ENCODE assay signal across 10 cellular contexts in the genomic region with DNA sequence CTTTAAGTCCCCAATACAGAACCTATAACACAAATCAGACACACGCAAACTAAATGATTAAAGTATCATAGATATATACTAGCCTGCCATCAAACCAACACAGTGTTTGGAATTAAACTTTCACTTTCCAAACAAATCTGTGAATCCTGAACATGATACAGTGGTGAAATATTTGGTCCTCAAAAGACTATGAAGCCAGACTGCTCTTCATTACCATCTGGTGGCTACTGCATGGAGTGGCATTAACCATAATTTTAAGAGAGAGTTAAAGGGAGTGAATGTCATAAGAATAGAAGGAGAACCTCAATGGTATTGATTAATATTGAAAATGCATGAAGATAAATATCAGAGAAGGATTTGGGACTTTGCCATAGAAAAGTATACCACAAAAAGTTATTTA. TPM values are rescaled to one million over a fixed set of nuclear protein-coding genes. Genes with fewer than 3 reads are reported as not detected.
DNase-seq lines count a peak whose midpoint lies in the region; ATAC-seq and TF ChIP-seq lines count a peak whose summit lies in the region.
"Had no signal": no experiment of that assay in that cellular context is flagged by ENCODE, and none has a peak within 500 bp of the region (broad histone marks: within the 10 kb centered on the region; RNA-seq: fewer than 3 reads in every experiment).

No MANE protein-coding gene starts in this region.

- no peaks in the 10 kb centered on the region for H3K27me3 ChIP-seq in neural cell (ENCODE audit: insufficient read depth, low read depth, low read length)

- no peak overlapping the region for H2AFZ ChIP-seq in neural cell (ENCODE audit: low read depth, low read length)

- no peaks in the 10 kb centered on the region for H3F3A ChIP-seq in neural cell (ENCODE audit: insufficient read depth, low read length, poor library complexity, severe bottlenecking)

- H4K20me1 ChIP-seq in neural cell (ENCODE audit: insufficient read depth): no peaks in the 10 kb centered on the region

- H3K4me3 ChIP-seq in astrocyte of the cerebellum (ENCODE audit: low read depth, low read length): no peak overlapping the region
- H3K4me3 ChIP-seq in neural cell (ENCODE audit: low read length): no peak overlapping the region

- no peak for TF ChIP-seq EP300 in neural cell (conservative IDR thresholded peaks at IDR 0.05; ENCODE audit: poor library complexity, severe bottlenecking)

- in situ Hi-C loops in astrocyte of the cerebellum (cut with HindIII; ENCODE audit: low sequenced_read_pairs): no loop called here

- H3K9me3 ChIP-seq in neural cell (ENCODE audit: low read length): no peaks in the 10 kb centered on the region

- H3K4me2 ChIP-seq in neural cell (ENCODE audit: low read length): no peak overlapping the region

- H3K36me3 ChIP-seq in neural cell (ENCODE audit: insufficient read depth, low read length): no peaks in the 10 kb centered on the region

- H3K27ac ChIP-seq in neural cell (ENCODE audit: low read length): no peak overlapping the region

- DNase-seq in DMS 273 (lab: John Stamatoyannopoulos, UW; ENCODE audit: unreplicated experiment) (peak; percentile 22), DMS 273 treated with DMSO at 0.1 percent for 48 hours (lab: John Stamatoyannopoulos, UW) (no peak), HT1080 (ENCODE audit: low read depth) (peak; percentile 13), astrocyte of the cerebellum (ENCODE audit: low read depth) (peak; percentile 8), GM03348 (ENCODE audit: low spot score) (no peak)
- DNase-seq in effector CD4-positive, alpha-beta T cell: no peak
- DNase-seq: activated naive CD4-positive, alpha-beta T cell treated with anti-CD3 and anti-CD28 coated beads, Interleukin-2, amount 50 U/mL, for 16 hours; foreskin melanocyte had no signal

- no peaks in the 10 kb centered on the region for H3K79me2 ChIP-seq in neural cell (replicated peaks; ENCODE audit: insufficient read depth, low read length)

- no peaks in the 10 kb centered on the region for H3K9me2 ChIP-seq in neural cell (ENCODE audit: insufficient read depth, low read length)

- ATAC-seq in HG02678 (IDR thresholded peaks at IDR 0.05; ENCODE audit: unreplicated experiment): no peak

- peak; percentile 60 for TF ChIP-seq CTCF in astrocyte of the cerebellum (IDR thresholded peaks at IDR 0.05; ENCODE audit: low read depth, low read length, missing control alignments)
- peak; percentile 55 for TF ChIP-seq CTCF in neural cell (IDR thresholded peaks at IDR 0.05; ENCODE audit: poor library complexity, severe bottlenecking)

- TF ChIP-seq RAD21 in neural cell (conservative IDR thresholded peaks at IDR 0.05): peak; percentile 65

- H3K9ac ChIP-seq in neural cell (ENCODE audit: low read length): no peak overlapping the region

TF ChIP-seq in neural cell, 6 proteins besides CTCF, POLR2A, EP300 and RAD21:
- TF ChIP-seq POLR2AphosphoS5 (IDR thresholded peaks at IDR 0.05): no peak
- TF ChIP-seq, protein P1, sequence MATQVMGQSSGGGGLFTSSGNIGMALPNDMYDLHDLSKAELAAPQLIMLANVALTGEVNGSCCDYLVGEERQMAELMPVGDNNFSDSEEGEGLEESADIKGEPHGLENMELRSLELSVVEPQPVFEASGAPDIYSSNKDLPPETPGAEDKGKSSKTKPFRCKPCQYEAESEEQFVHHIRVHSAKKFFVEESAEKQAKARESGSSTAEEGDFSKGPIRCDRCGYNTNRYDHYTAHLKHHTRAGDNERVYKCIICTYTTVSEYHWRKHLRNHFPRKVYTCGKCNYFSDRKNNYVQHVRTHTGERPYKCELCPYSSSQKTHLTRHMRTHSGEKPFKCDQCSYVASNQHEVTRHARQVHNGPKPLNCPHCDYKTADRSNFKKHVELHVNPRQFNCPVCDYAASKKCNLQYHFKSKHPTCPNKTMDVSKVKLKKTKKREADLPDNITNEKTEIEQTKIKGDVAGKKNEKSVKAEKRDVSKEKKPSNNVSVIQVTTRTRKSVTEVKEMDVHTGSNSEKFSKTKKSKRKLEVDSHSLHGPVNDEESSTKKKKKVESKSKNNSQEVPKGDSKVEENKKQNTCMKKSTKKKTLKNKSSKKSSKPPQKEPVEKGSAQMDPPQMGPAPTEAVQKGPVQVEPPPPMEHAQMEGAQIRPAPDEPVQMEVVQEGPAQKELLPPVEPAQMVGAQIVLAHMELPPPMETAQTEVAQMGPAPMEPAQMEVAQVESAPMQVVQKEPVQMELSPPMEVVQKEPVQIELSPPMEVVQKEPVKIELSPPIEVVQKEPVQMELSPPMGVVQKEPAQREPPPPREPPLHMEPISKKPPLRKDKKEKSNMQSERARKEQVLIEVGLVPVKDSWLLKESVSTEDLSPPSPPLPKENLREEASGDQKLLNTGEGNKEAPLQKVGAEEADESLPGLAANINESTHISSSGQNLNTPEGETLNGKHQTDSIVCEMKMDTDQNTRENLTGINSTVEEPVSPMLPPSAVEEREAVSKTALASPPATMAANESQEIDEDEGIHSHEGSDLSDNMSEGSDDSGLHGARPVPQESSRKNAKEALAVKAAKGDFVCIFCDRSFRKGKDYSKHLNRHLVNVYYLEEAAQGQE (IDR thresholded peaks at IDR 0.05; ENCODE audit: borderline replicate concordance): no peak
- peak; percentile 72 for TF ChIP-seq SMC3 (conservative IDR thresholded peaks at IDR 0.05; ENCODE audit: poor library complexity)
- TF ChIP-seq MXI1 (conservative IDR thresholded peaks at IDR 0.05; ENCODE audit: poor library complexity, severe bottlenecking): no peak

RNA-seq across cellular contexts. Expression of gene GABRA4, which starts 9.2 kb away (rescaled TPM):
- total RNA-seq in HT1080 (2014; rRNA removed; shearing (Covaris generic)): 0.03 and 0.11 TPM in 2 replicates
- 0.05 TPM in 1 of 2 replicates, not detected in the other for polyA plus RNA-seq in HT1080 (2015; cell fraction: cytosol; rRNA removed)
- polyA plus RNA-seq in HT1080 (2015; cell fraction: nucleus; rRNA removed): 0.22 TPM in 1 of 2 replicates, not detected in the other
- 0.33 and 0.78 TPM in 2 replicates for polyA plus RNA-seq in neural cell
- 2.4 and 2.9 TPM in 2 replicates for polyA minus RNA-seq in neural cell

RNA-seq across cellular contexts. Expression of gene GABRB1, which starts 28.8 kb away (rescaled TPM):
- 0.53 and 0.76 TPM in 2 replicates for total RNA-seq in HT1080 (2014; rRNA removed; shearing (Covaris generic))
- polyA plus RNA-seq in HT1080 (2015; cell fraction: cytosol; rRNA removed): 0.14 and 0.17 TPM in 2 replicates
- 0.78 and 1.6 TPM in 2 replicates for polyA plus RNA-seq in HT1080 (2015; cell fraction: nucleus; rRNA removed)
- 1.0 and 3.3 TPM in 2 replicates for polyA plus RNA-seq in neural cell
- polyA minus RNA-seq in neural cell: 12.2 and 12.4 TPM in 2 replicates

Comparison
In these comparisons a context has a peak if more than half of its experiments do, and no peak if none do; other contexts are left out.
1. DNase-seq: peak in DMS 273 (single experiment), HT1080 (single experiment) and astrocyte of the cerebellum (single experiment); none in DMS 273 treated with DMSO at 0.1 percent for 48 hours (single experiment), effector CD4-positive, alpha-beta T cell (single experiment) and GM03348 (single experiment).